In the genomic region with DNA sequence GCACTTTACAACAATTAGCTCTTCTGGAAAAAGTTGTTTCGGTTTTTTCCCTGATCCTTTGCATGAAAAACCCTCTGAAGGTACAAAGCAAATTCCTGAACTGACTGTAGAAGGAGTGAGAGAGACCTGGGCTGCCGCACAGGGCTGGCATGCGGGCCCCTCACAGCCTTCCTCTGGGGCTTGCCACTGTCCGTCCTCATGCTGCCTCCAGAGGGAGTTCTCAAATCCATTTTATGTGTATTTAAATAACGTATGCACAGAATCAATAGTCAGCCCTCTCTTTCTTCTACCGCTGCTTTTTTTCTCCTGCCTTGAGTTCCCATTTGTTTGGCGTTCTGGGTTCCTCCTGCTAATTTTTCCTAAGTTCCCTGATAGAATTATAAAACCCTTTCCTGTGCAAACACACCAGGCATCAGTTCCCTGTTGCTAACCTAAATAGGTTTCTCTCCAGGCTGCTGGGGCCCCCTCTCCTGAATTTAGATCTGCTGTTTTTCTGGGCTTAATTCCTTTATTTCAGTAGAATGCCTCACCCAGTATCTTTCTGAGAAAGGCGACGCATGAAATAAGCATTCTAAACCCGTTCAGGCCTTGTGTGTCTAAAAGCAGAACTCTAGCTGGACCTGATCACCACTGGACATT, we compare ENCODE assay signal across 13 cellular contexts. TPM values are rescaled to one million over a fixed set of nuclear protein-coding genes. Genes with fewer than 3 reads are reported as not detected.
DNase-seq lines count a peak whose midpoint lies in the region; ATAC-seq and TF ChIP-seq lines count a peak whose summit lies in the region.
"Had no signal": no experiment of that assay in that cellular context is flagged by ENCODE, and none has a peak within 500 bp of the region (broad histone marks: within the 10 kb centered on the region; RNA-seq: fewer than 3 reads in every experiment).

No MANE protein-coding gene starts in this region.

- H3K27me3 Mint-ChIP-seq in endothelial cell (ENCODE audit: unreplicated experiment) (no peaks in the 10 kb centered on the region), osteocyte (ENCODE audit: unreplicated experiment) (peaks cover 16% of the 10 kb centered on the region)

- no peak for ATAC-seq in HG03097 (IDR thresholded peaks at IDR 0.05; ENCODE audit: low FRiP score, unreplicated experiment)

- TF ChIP-seq CTCF in endothelial cell (IDR thresholded peaks at IDR 0.05; ENCODE audit: unreplicated experiment): peak; percentile 16
- peak; percentile 34 for TF ChIP-seq CTCF in osteocyte (IDR thresholded peaks at IDR 0.05)

- peaks cover 7% of the 10 kb centered on the region for H3K36me3 Mint-ChIP-seq in endothelial cell (ENCODE audit: low read depth, unreplicated experiment)
- no peaks in the 10 kb centered on the region for H3K36me3 Mint-ChIP-seq in osteocyte (ENCODE audit: unreplicated experiment)
- H3K36me3 Mint-ChIP-seq: activated naive CD8-positive, alpha-beta T cell had no signal

- H3K4me3 Mint-ChIP-seq in endothelial cell (ENCODE audit: unreplicated experiment) (no peak overlapping the region), osteocyte (ENCODE audit: unreplicated experiment) (no peak overlapping the region)
- H3K4me3 Mint-ChIP-seq: activated naive CD8-positive, alpha-beta T cell had no signal

- H3K27ac Mint-ChIP-seq in endothelial cell (ENCODE audit: unreplicated experiment): no peak overlapping the region
- no peak overlapping the region for H3K27ac Mint-ChIP-seq in osteocyte (ENCODE audit: unreplicated experiment)
- H3K27ac Mint-ChIP-seq: activated naive CD8-positive, alpha-beta T cell had no signal

- DNase-seq in NCI-H1694 treated with DMSO at 0.1 percent for 48 hours (lab: John Stamatoyannopoulos, UW): peak; percentile 20
- no peak for DNase-seq in NCI-H1694 (lab: John Stamatoyannopoulos, UW)
- peak; percentile 3 for DNase-seq in NCI-H526 treated with DMSO at 0.1 percent for 48 hours (lab: John Stamatoyannopoulos, UW)
- DNase-seq in endothelial cell (ENCODE audit: low spot score): no peak
- DNase-seq in osteocyte (ENCODE audit: extremely low spot score, unreplicated experiment): no peak
- no peak for DNase-seq in NCI-H82 treated with DMSO at 0.1 percent for 48 hours (lab: John Stamatoyannopoulos, UW; ENCODE audit: unreplicated experiment)
- DNase-seq in inferior parietal cortex (ENCODE audit: extremely low spot score): no peak
- DNase-seq: NCI-H345; stimulated activated CD4-positive, alpha-beta T cell treated with anti-CD3 and anti-CD28 coated beads, Interleukin-12 subunit alpha, Interleukin-12 subunit beta, amount 100 ng/mL, for 4 hours had no signal

- H3K4me1 Mint-ChIP-seq in endothelial cell (ENCODE audit: unreplicated experiment) (peaks cover 7% of the 10 kb centered on the region), osteocyte (ENCODE audit: unreplicated experiment) (no peaks in the 10 kb centered on the region)

- H3K9me3 Mint-ChIP-seq in endothelial cell (ENCODE audit: unreplicated experiment) (no peaks in the 10 kb centered on the region), osteocyte (ENCODE audit: unreplicated experiment) (no peaks in the 10 kb centered on the region)

RNA-seq across cellular contexts. Expression of a gene that starts 52.4 kb away (rescaled TPM):
- total RNA-seq in endothelial cell (ENCODE audit: unreplicated experiment) (4.6 TPM), osteocyte (0.54 TPM in 1 of 2 replicates, not detected in the other)
- total RNA-seq: fibroblast of villous mesenchyme; T-helper 2 cell treated with Interferon-gamma antibody and Interleukin-4, amounts not matched to agents 100 ng/mL and 5 ng/mL, for 36 hours had no signal

Comparison
In these comparisons a context has a peak if more than half of its experiments do, and no peak if none do; other contexts are left out.
1. DNase-seq: peak in NCI-H1694 treated with DMSO at 0.1 percent for 48 hours (single experiment) and NCI-H526 treated with DMSO at 0.1 percent for 48 hours (single experiment); none in NCI-H1694 (single experiment), endothelial cell (single experiment), osteocyte (single experiment), NCI-H82 treated with DMSO at 0.1 percent for 48 hours (single experiment) and inferior parietal cortex (single experiment).